ENCODE assay signal across 22 cellular contexts in the genomic region with DNA sequence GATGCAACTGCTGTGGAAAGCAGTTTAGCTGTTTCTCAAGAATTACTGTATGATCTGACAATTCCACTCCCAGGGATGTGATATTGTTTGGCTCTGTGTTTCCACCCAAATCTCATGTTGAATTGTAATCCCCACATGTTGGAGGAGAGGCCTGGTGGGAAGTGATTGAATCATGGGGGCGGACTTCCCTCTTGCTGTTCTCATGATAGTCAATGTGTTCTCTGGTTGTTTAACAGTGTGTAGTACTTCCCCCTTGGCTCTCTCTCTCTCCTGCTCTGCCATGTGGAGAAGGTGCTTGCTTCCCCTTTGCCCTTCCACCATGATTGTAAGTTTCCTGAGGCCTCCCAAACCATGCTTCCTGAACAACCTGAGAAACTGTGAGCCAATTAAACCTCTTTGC.
"Had no signal": no experiment of that assay in that cellular context is flagged by ENCODE, and none has a peak within 500 bp of the region (broad histone marks: within the 10 kb centered on the region; RNA-seq: fewer than 3 reads in every experiment).

No MANE protein-coding gene starts in this region.

- H3K27ac ChIP-seq: coronary artery, tibial nerve, vagina had no signal

- H3K4me3 Mint-ChIP-seq: activated CD4-positive, alpha-beta memory T cell treated with anti-CD3 and anti-CD28 coated beads, Interleukin-2, amount 10 ng/mL, durations not matched to agents 7 days and 5 days; activated naive CD8-positive, alpha-beta T cell; activated T-cell treated with anti-CD3 and anti-CD28 coated beads, Interleukin-2, amount 50 U/mL, for 72 hours; brain; central memory CD8-positive, alpha-beta T cell; nephron; WTC11 had no signal

- H3K36me3 ChIP-seq: tibial nerve, vagina had no signal

- H3K4me1 Mint-ChIP-seq: activated CD4-positive, alpha-beta memory T cell treated with anti-CD3 and anti-CD28 coated beads, Interleukin-2, amount 10 ng/mL, durations not matched to agents 7 days and 5 days; brain; central memory CD8-positive, alpha-beta T cell; WTC11 had no signal

- H3K9me3 ChIP-seq: tibial nerve, vagina had no signal

- H3K27ac Mint-ChIP-seq: activated CD4-positive, alpha-beta memory T cell treated with anti-CD3 and anti-CD28 coated beads, Interleukin-2, amount 10 ng/mL, durations not matched to agents 7 days and 5 days; activated naive CD8-positive, alpha-beta T cell; activated T-cell treated with anti-CD3 and anti-CD28 coated beads, Interleukin-2, amount 50 U/mL, for 72 hours; brain; WTC11 had no signal

- H3K9me3 Mint-ChIP-seq: activated CD4-positive, alpha-beta memory T cell treated with anti-CD3 and anti-CD28 coated beads, Interleukin-2, amount 10 ng/mL, durations not matched to agents 7 days and 5 days; brain; central memory CD8-positive, alpha-beta T cell; WTC11 had no signal

- H3K27me3 ChIP-seq: tibial nerve, vagina had no signal

- H3K4me3 ChIP-seq: coronary artery, tibial nerve, vagina had no signal

- ATAC-seq: activated T-cell treated with anti-CD3 and anti-CD28 coated beads, Interleukin-2, amount 50 U/mL, for 72 hours; WTC11 had no signal

- H3K36me3 Mint-ChIP-seq: activated naive CD8-positive, alpha-beta T cell; brain; WTC11 had no signal

- DNase-seq: activated CD4-positive, alpha-beta memory T cell treated with anti-CD3 and anti-CD28 coated beads, Interleukin-2, amount 10 ng/mL, durations not matched to agents 7 days and 5 days; activated CD4-positive, alpha-beta T cell treated with anti-CD3 and anti-CD28 coated beads for 4 hours; activated CD8-positive, alpha-beta memory T cell treated with anti-CD3 and anti-CD28 coated beads, Interleukin-2, amount 50 U/mL, for 48 hours; activated gamma-delta T cell treated with Interleukin-2 at 50 U/mL for 16 hours; activated T-cell treated with anti-CD3 and anti-CD28 coated beads, Interleukin-2, amount 50 U/mL, for 72 hours; amygdala; effector CD4-positive, alpha-beta T cell; foreskin melanocyte; kidney glomerular epithelial cell; mesendoderm; nucleus accumbens; stimulated activated CD4-positive, alpha-beta T cell treated with anti-CD3 and anti-CD28 coated beads, Interleukin-4, amount 100 ng/mL, for 1 hour; stimulated activated naive CD4-positive, alpha-beta T cell treated with Interleukin-2 at 50 U/mL for 16 hours; substantia nigra had no signal

- H3K4me1 ChIP-seq: tibial nerve had no signal
